Comparison of ENCODE assay signal across 30 cellular contexts in genomic region chr18:44536619-44537018, GRCh38.
DNase-seq lines count a peak whose midpoint lies in the region; ATAC-seq and TF ChIP-seq lines count a peak whose summit lies in the region.
"Had no signal": no experiment of that assay in that cellular context is flagged by ENCODE, and none has a peak within 500 bp of the region (broad histone marks: within the 10 kb centered on the region; RNA-seq: fewer than 3 reads in every experiment).

No MANE protein-coding gene starts in this region.

- H3K4me3 ChIP-seq in osteoblast (ENCODE audit: insufficient read depth, low read length): no peak overlapping the region
- H3K4me3 ChIP-seq in coronary artery: no peak overlapping the region
- H3K4me3 ChIP-seq: breast epithelium, colonic mucosa, GM23338, ovary, SK-N-MC, stomach, tibial nerve had no signal

- H3K4me1 ChIP-seq in osteoblast (ENCODE audit: insufficient read depth, low read length): peaks cover 18% of the 10 kb centered on the region
- H3K4me1 ChIP-seq: colonic mucosa had no signal

- H3K9me3 ChIP-seq in osteoblast (ENCODE audit: low read depth, low read length): no peaks in the 10 kb centered on the region
- H3K9me3 ChIP-seq: breast epithelium, colonic mucosa, ovary, stomach, tibial nerve had no signal

- TF ChIP-seq CTCF in osteoblast (IDR thresholded peaks at IDR 0.05; ENCODE audit: extremely low read depth, low read depth, low read length): no peak
- no peak for TF ChIP-seq CTCF in coronary artery (IDR thresholded peaks at IDR 0.05)

- H3K79me2 ChIP-seq in osteoblast (ENCODE audit: insufficient read depth, low read length): no peaks in the 10 kb centered on the region

- no peak overlapping the region for H3K4me3 Mint-ChIP-seq in activated naive CD8-positive, alpha-beta T cell treated with anti-CD3 and anti-CD28 coated beads, Interleukin-2, amount 50 U/mL, for 24 hours
- no peak overlapping the region for H3K4me3 Mint-ChIP-seq in activated naive CD8-positive, alpha-beta T cell treated with anti-CD3 and anti-CD28 coated beads for 36 hours
- H3K4me3 Mint-ChIP-seq in activated CD4-positive, alpha-beta T cell treated with anti-CD3 and anti-CD28 coated beads for 36 hours: no peak overlapping the region
- H3K4me3 Mint-ChIP-seq: activated T-cell treated with anti-CD3 and anti-CD28 coated beads, Interleukin-2, amount 50 U/mL, for 4 hours; CD8-positive, alpha-beta T cell; GM23338; mesothelial cell of epicardium; naive thymus-derived CD4-positive, alpha-beta T cell; T-helper 2 cell treated with Interferon-gamma antibody and Interleukin-4, amounts not matched to agents 5 μg/mL and 100 μg/mL, for 36 hours had no signal

- DNase-seq in activated naive CD8-positive, alpha-beta T cell treated with anti-CD3 and anti-CD28 coated beads, Interleukin-2, amount 50 U/mL, for 24 hours: no peak
- DNase-seq in activated naive CD8-positive, alpha-beta T cell treated with anti-CD3 and anti-CD28 coated beads for 36 hours: no peak
- DNase-seq in SK-N-DZ (ENCODE audit: low spot score): peak; percentile 56
- peak; percentile 67 for DNase-seq in osteoblast (ENCODE audit: insufficient read length, low spot score, missing footprints)
- no peak for DNase-seq in coronary artery (ENCODE audit: low spot score)
- DNase-seq in LoVo (ENCODE audit: low spot score): no peak
- no peak for DNase-seq in activated CD4-positive, alpha-beta T cell treated with anti-CD3 and anti-CD28 coated beads for 36 hours
- DNase-seq: activated CD4-positive, alpha-beta T cell treated with anti-CD3 and anti-CD28 coated beads for 48 hours; activated T-cell treated with anti-CD3 and anti-CD28 coated beads, Interleukin-2, amount 50 U/mL, for 4 hours; CD8-positive, alpha-beta T cell; colonic mucosa; DMS153; foreskin melanocyte; left ventricle myocardium superior; MV-4-11; naive thymus-derived CD4-positive, alpha-beta T cell; NCI-H2081; ovary; right cardiac atrium; RPMI8226; stomach had no signal

- H3K36me3 ChIP-seq in osteoblast (ENCODE audit: insufficient read depth, low read length): no peaks in the 10 kb centered on the region
- H3K36me3 ChIP-seq: breast epithelium, colonic mucosa, ovary, stomach, tibial nerve had no signal

- no peak overlapping the region for H3K4me2 ChIP-seq in osteoblast (ENCODE audit: insufficient read depth, low read length)
- H3K4me2 ChIP-seq: GM23338, KMS-11 had no signal

- H3K27ac Mint-ChIP-seq in activated naive CD8-positive, alpha-beta T cell treated with anti-CD3 and anti-CD28 coated beads, Interleukin-2, amount 50 U/mL, for 24 hours: no peak overlapping the region
- no peak overlapping the region for H3K27ac Mint-ChIP-seq in activated naive CD8-positive, alpha-beta T cell treated with anti-CD3 and anti-CD28 coated beads for 36 hours
- H3K27ac Mint-ChIP-seq in activated CD4-positive, alpha-beta T cell treated with anti-CD3 and anti-CD28 coated beads for 36 hours: no peak overlapping the region
- H3K27ac Mint-ChIP-seq: CD8-positive, alpha-beta T cell; GM23338; mesothelial cell of epicardium; naive thymus-derived CD4-positive, alpha-beta T cell; T-helper 2 cell treated with Interferon-gamma antibody and Interleukin-4, amounts not matched to agents 5 μg/mL and 100 μg/mL, for 36 hours had no signal

- H4K20me1 ChIP-seq in osteoblast (ENCODE audit: insufficient read depth, low read length): no peaks in the 10 kb centered on the region

- H3K27ac ChIP-seq in osteoblast (ENCODE audit: low read depth, low read length): no peak overlapping the region
- peak overlapping the region in 1 of 2 donors; percentile 5 for H3K27ac ChIP-seq in coronary artery
- H3K27ac ChIP-seq: breast epithelium, colonic mucosa, KMS-11, ovary, SK-N-MC, stomach, tibial nerve had no signal

- H3K27me3 Mint-ChIP-seq in activated naive CD8-positive, alpha-beta T cell treated with anti-CD3 and anti-CD28 coated beads, Interleukin-2, amount 50 U/mL, for 24 hours: no peaks in the 10 kb centered on the region
- H3K27me3 Mint-ChIP-seq in activated naive CD8-positive, alpha-beta T cell treated with anti-CD3 and anti-CD28 coated beads for 36 hours: no peaks in the 10 kb centered on the region
- no peaks in the 10 kb centered on the region for H3K27me3 Mint-ChIP-seq in activated CD4-positive, alpha-beta T cell treated with anti-CD3 and anti-CD28 coated beads for 36 hours

- no peaks in the 10 kb centered on the region for H3K9me3 Mint-ChIP-seq in activated naive CD8-positive, alpha-beta T cell treated with anti-CD3 and anti-CD28 coated beads, Interleukin-2, amount 50 U/mL, for 24 hours
- H3K9me3 Mint-ChIP-seq in activated naive CD8-positive, alpha-beta T cell treated with anti-CD3 and anti-CD28 coated beads for 36 hours: no peaks in the 10 kb centered on the region
- H3K9me3 Mint-ChIP-seq in activated CD4-positive, alpha-beta T cell treated with anti-CD3 and anti-CD28 coated beads for 36 hours (ENCODE audit: low read depth): no peaks in the 10 kb centered on the region
- H3K9me3 Mint-ChIP-seq: activated T-cell treated with anti-CD3 and anti-CD28 coated beads, Interleukin-2, amount 50 U/mL, for 4 hours; CD8-positive, alpha-beta T cell; GM23338; mesothelial cell of epicardium; T-helper 2 cell treated with Interferon-gamma antibody and Interleukin-4, amounts not matched to agents 5 μg/mL and 100 μg/mL, for 36 hours had no signal

- intact Hi-C loops in activated CD4-positive, alpha-beta T cell treated with anti-CD3 and anti-CD28 coated beads for 36 hours (cut with DNase I, micrococcal nuclease): no loop called here

- no peaks in the 10 kb centered on the region for H3K36me3 Mint-ChIP-seq in activated naive CD8-positive, alpha-beta T cell treated with anti-CD3 and anti-CD28 coated beads, Interleukin-2, amount 50 U/mL, for 24 hours (ENCODE audit: low read depth)
- no peaks in the 10 kb centered on the region for H3K36me3 Mint-ChIP-seq in activated naive CD8-positive, alpha-beta T cell treated with anti-CD3 and anti-CD28 coated beads for 36 hours
- no peaks in the 10 kb centered on the region for H3K36me3 Mint-ChIP-seq in activated CD4-positive, alpha-beta T cell treated with anti-CD3 and anti-CD28 coated beads for 36 hours (ENCODE audit: low read depth)
- H3K36me3 Mint-ChIP-seq: CD8-positive, alpha-beta T cell; mesothelial cell of epicardium; naive thymus-derived CD4-positive, alpha-beta T cell had no signal

- H3K27me3 ChIP-seq in osteoblast (ENCODE audit: insufficient read depth, low read length): no peaks in the 10 kb centered on the region
- H3K27me3 ChIP-seq: breast epithelium, colonic mucosa, ovary, stomach, tibial nerve had no signal

- ATAC-seq in activated naive CD8-positive, alpha-beta T cell treated with anti-CD3 and anti-CD28 coated beads, Interleukin-2, amount 50 U/mL, for 24 hours: peak; percentile 28
- no peak for ATAC-seq in HG02571 (IDR thresholded peaks at IDR 0.05; ENCODE audit: unreplicated experiment)
- ATAC-seq in activated CD4-positive, alpha-beta T cell treated with anti-CD3 and anti-CD28 coated beads for 36 hours: no peak
- ATAC-seq: activated T-cell treated with anti-CD3 and anti-CD28 coated beads, Interleukin-2, amount 50 U/mL, for 4 hours; CD8-positive, alpha-beta T cell; esophagus mucosa; GM23338; naive thymus-derived CD4-positive, alpha-beta T cell had no signal

- H3K4me1 Mint-ChIP-seq in activated naive CD8-positive, alpha-beta T cell treated with anti-CD3 and anti-CD28 coated beads, Interleukin-2, amount 50 U/mL, for 24 hours: no peaks in the 10 kb centered on the region
- H3K4me1 Mint-ChIP-seq in activated naive CD8-positive, alpha-beta T cell treated with anti-CD3 and anti-CD28 coated beads for 36 hours: no peaks in the 10 kb centered on the region
- H3K4me1 Mint-ChIP-seq in activated CD4-positive, alpha-beta T cell treated with anti-CD3 and anti-CD28 coated beads for 36 hours: no peaks in the 10 kb centered on the region
- H3K4me1 Mint-ChIP-seq: GM23338 had no signal

- CTCF ChIA-PET in activated CD4-positive, alpha-beta T cell treated with anti-CD3 and anti-CD28 coated beads for 36 hours (lab: Charles Lee): interaction anchor here (0.6 kb wide), 1 partner anchor 62 kb away, joined by 3 read pairs; no protein-coding TSS in a partner anchor

- no peak overlapping the region for H2AFZ ChIP-seq in osteoblast (ENCODE audit: low read length)
- H2AFZ ChIP-seq: GM23338 had no signal

- POLR2A ChIA-PET in activated CD4-positive, alpha-beta T cell treated with anti-CD3 and anti-CD28 coated beads for 36 hours (lab: Charles Lee): no interaction called here

Comparison
In these comparisons a context has a peak if more than half of its experiments do, and no peak if none do; other contexts are left out.
1. DNase-seq: peak in SK-N-DZ (single experiment) and osteoblast (single experiment); none in activated naive CD8-positive, alpha-beta T cell treated with anti-CD3 and anti-CD28 coated beads, Interleukin-2, amount 50 U/mL, for 24 hours (single experiment), activated naive CD8-positive, alpha-beta T cell treated with anti-CD3 and anti-CD28 coated beads for 36 hours (single experiment), coronary artery (single experiment), LoVo (single experiment) and activated CD4-positive, alpha-beta T cell treated with anti-CD3 and anti-CD28 coated beads for 36 hours (single experiment).